In genomic region chr11:61361686-61362541, GRCh38 we compare ENCODE assay signal across 8 cellular contexts.
DNase-seq lines count a peak whose midpoint lies in the region; ATAC-seq lines count a peak whose summit lies in the region.

TSS of gene CYB561A3 (minus strand) at chr11:61361882. CDS start at chr11:61356713, 5,169 bp downstream.
TSS of gene TMEM138 (plus strand) at chr11:61362374. CDS start at chr11:61364391, 2,017 bp downstream.

- no peaks in the 10 kb centered on the region for H3K27me3 ChIP-seq in layer of hippocampus (ENCODE audit: control insufficient read depth, insufficient read depth, low read length)

- H3K27ac ChIP-seq in cingulate gyrus (ENCODE audit: low read depth, low read length) (peak within 1 kb of the TSS; percentile 100), layer of hippocampus (ENCODE audit: low read depth, low read length) (peak within 1 kb of the TSS; percentile 99)

- ATAC-seq in GM19043 (IDR thresholded peaks at IDR 0.05; ENCODE audit: low read depth, unreplicated experiment) (peak; percentile 89), HG03378 (IDR thresholded peaks at IDR 0.05; ENCODE audit: unreplicated experiment) (peak; percentile 73)

- DNase-seq in AG20443 (ENCODE audit: low spot score): peak; percentile 96
- DNase-seq in NCI-H510A (lab: John Stamatoyannopoulos, UW): peak; percentile 91
- peak; percentile 82 to 83 for DNase-seq in activated CD4-positive, alpha-beta T cell treated with anti-CD3 and anti-CD28 coated beads for 4 hours
- DNase-seq in stimulated activated CD4-positive, alpha-beta T cell treated with anti-CD3 and anti-CD28 coated beads, Interleukin-1b, Interleukin-23, amount 100 ng/mL, for 4 hours (ENCODE audit: low read depth in 2 of 2): peak; percentile 72 to 83

Comparison
In these comparisons a context has a peak if more than half of its experiments do, and no peak if none do; other contexts are left out.
1. Peak in every context shown above with its lines: DNase-seq, ATAC-seq and H3K27ac ChIP-seq.